Comparison of ENCODE assay signal across 26 cellular contexts in genomic region chr18:5986257-5986909, GRCh38.
"Had no signal": no experiment of that assay in that cellular context is flagged by ENCODE, and none has a peak within 500 bp of the region (broad histone marks: within the 10 kb centered on the region; RNA-seq: fewer than 3 reads in every experiment).

No MANE protein-coding gene starts in this region.

- H3K9me3 Mint-ChIP-seq: naive thymus-derived CD8-positive, alpha-beta T cell; nephron progenitor cell had no signal

- H3K27ac ChIP-seq: colonic mucosa, gastroesophageal sphincter, heart left ventricle, hepatocyte, prostate gland, right atrium auricular region, sigmoid colon, stomach, thyroid gland, vagina had no signal

- H3K36me3 Mint-ChIP-seq: naive thymus-derived CD8-positive, alpha-beta T cell; stimulated activated effector memory CD8-positive, alpha-beta T cell treated with anti-CD3 and anti-CD28 coated beads, Interleukin-12 subunit alpha, Interleukin-12 subunit beta, amount 100 ng/mL, for 72 hours had no signal

- H3K4me1 ChIP-seq: colonic mucosa, gastroesophageal sphincter, prostate gland, right atrium auricular region, sigmoid colon, stomach, thyroid gland, vagina had no signal

- H3K4me3 Mint-ChIP-seq: naive thymus-derived CD8-positive, alpha-beta T cell; nephron progenitor cell; stimulated activated effector memory CD8-positive, alpha-beta T cell treated with anti-CD3 and anti-CD28 coated beads, Interleukin-12 subunit alpha, Interleukin-12 subunit beta, amount 100 ng/mL, for 72 hours had no signal

- H2AFZ ChIP-seq: hepatocyte had no signal

- H3K36me3 ChIP-seq: colonic mucosa, gastroesophageal sphincter, heart left ventricle, prostate gland, right atrium auricular region, sigmoid colon, stomach, thyroid gland, vagina had no signal

- H3K9me3 ChIP-seq: colonic mucosa, gastroesophageal sphincter, heart left ventricle, prostate gland, right atrium auricular region, sigmoid colon, stomach, thyroid gland, vagina had no signal

- H3K27me3 ChIP-seq: colonic mucosa, gastroesophageal sphincter, heart left ventricle, hepatocyte, right atrium auricular region, sigmoid colon, stomach, thyroid gland, vagina had no signal

- ATAC-seq: gastroesophageal sphincter; heart left ventricle; left lobe of liver; naive thymus-derived CD8-positive, alpha-beta T cell; stimulated activated effector memory CD8-positive, alpha-beta T cell treated with anti-CD3 and anti-CD28 coated beads, Interleukin-12 subunit alpha, Interleukin-12 subunit beta, amount 100 ng/mL, for 72 hours had no signal

- H3K4me1 Mint-ChIP-seq: naive thymus-derived CD8-positive, alpha-beta T cell; stimulated activated effector memory CD8-positive, alpha-beta T cell treated with anti-CD3 and anti-CD28 coated beads, Interleukin-12 subunit alpha, Interleukin-12 subunit beta, amount 100 ng/mL, for 72 hours had no signal

- H3K4me2 ChIP-seq: hepatocyte had no signal

- H3K27ac Mint-ChIP-seq: naive thymus-derived CD8-positive, alpha-beta T cell; nephron progenitor cell; stimulated activated effector memory CD8-positive, alpha-beta T cell treated with anti-CD3 and anti-CD28 coated beads, Interleukin-12 subunit alpha, Interleukin-12 subunit beta, amount 100 ng/mL, for 72 hours had no signal

- H3K79me2 ChIP-seq: hepatocyte had no signal

- H3K4me3 ChIP-seq: colonic mucosa, gastroesophageal sphincter, heart left ventricle, hepatocyte, lung, prostate gland, right atrium auricular region, sigmoid colon, stomach, thyroid gland, vagina had no signal

- DNase-seq: colonic mucosa; dermis blood vessel endothelial cell; effector memory CD4-positive, alpha-beta T cell; foreskin fibroblast; heart left ventricle; kidney; mesenchymal stem cell; midbrain; naive thymus-derived CD8-positive, alpha-beta T cell; nucleus accumbens; sigmoid colon; stimulated activated CD4-positive, alpha-beta T cell treated with anti-CD3 and anti-CD28 coated beads, Interleukin-2, amount 100 ng/mL, for 24 hours; stimulated activated CD4-positive, alpha-beta T cell treated with anti-CD3 and anti-CD28 coated beads, Interleukin-4, amount 100 ng/mL, for 24 hours; stimulated activated naive CD4-positive, alpha-beta T cell treated with Interleukin-2 at 50 U/mL for 16 hours; stomach; thyroid gland; trophoblast cell had no signal
